26 cellular contexts compared by ENCODE assay signal in genomic region chr15:45338417-45338816, GRCh38. TPM values are rescaled to one million over a fixed set of nuclear protein-coding genes. Genes with fewer than 3 reads are reported as not detected.
DNase-seq lines count a peak whose midpoint lies in the region; ATAC-seq, FAIRE-seq and TF ChIP-seq lines count a peak whose summit lies in the region.
"Had no signal": no experiment of that assay in that cellular context is flagged by ENCODE, and none has a peak within 500 bp of the region (broad histone marks: within the 10 kb centered on the region; RNA-seq: fewer than 3 reads in every experiment).

No MANE protein-coding gene starts in this region.

- FAIRE-seq in pancreas (lab: Jason Lieb, UNC), result no peak
- FAIRE-seq: H54 had no signal

- no peaks in the 10 kb centered on the region for H3K27me3 Mint-ChIP-seq in activated CD4-positive, alpha-beta T cell treated with anti-CD3 and anti-CD28 coated beads, Interleukin-2, amount 10 ng/mL, durations not matched to agents 7 days and 5 days
- no peaks in the 10 kb centered on the region for H3K27me3 Mint-ChIP-seq in activated CD4-positive, alpha-beta T cell treated with anti-CD3 and anti-CD28 coated beads for 36 hours
- H3K27me3 Mint-ChIP-seq in effector memory CD8-positive, alpha-beta T cell, result no peaks in the 10 kb centered on the region
- H3K27me3 Mint-ChIP-seq: activated naive CD4-positive, alpha-beta T cell treated with anti-CD3 and anti-CD28 coated beads, Interleukin-2, amount 50 U/mL, for 24 hours had no signal

- peak overlapping the region in 2 of 4 donors; percentile 28 to 35 for H3K27ac ChIP-seq in pancreas
- H3K27ac ChIP-seq: 22Rv1, ascending aorta, heart left ventricle, SJCRH30, tibial artery had no signal

- WGBS in pancreas, 2 donors, result 41 to 42% methylated on average over 3 of the region's 3 CpGs

- H3K4me1 ChIP-seq in pancreas, result peaks cover 27 to 71% (median 69%) of the 10 kb centered on the region in 3 donors
- H3K4me1 ChIP-seq: ascending aorta had no signal

- POLR2A ChIA-PET in activated CD4-positive, alpha-beta T cell treated with anti-CD3 and anti-CD28 coated beads, Interleukin-2, amount 10 ng/mL, durations not matched to agents 7 days and 5 days (lab: Charles Lee), result no interaction called here
- POLR2A ChIA-PET in activated CD4-positive, alpha-beta T cell treated with anti-CD3 and anti-CD28 coated beads for 36 hours (lab: Charles Lee), result no interaction called here

- no peaks in the 10 kb centered on the region for H3K36me3 Mint-ChIP-seq in activated CD4-positive, alpha-beta T cell treated with anti-CD3 and anti-CD28 coated beads, Interleukin-2, amount 10 ng/mL, durations not matched to agents 7 days and 5 days (ENCODE audit: low read depth)
- H3K36me3 Mint-ChIP-seq in activated CD4-positive, alpha-beta T cell treated with anti-CD3 and anti-CD28 coated beads for 36 hours (ENCODE audit: low read depth), result no peaks in the 10 kb centered on the region
- H3K36me3 Mint-ChIP-seq in effector memory CD8-positive, alpha-beta T cell (ENCODE audit: insufficient read depth), result no peaks in the 10 kb centered on the region
- H3K36me3 Mint-ChIP-seq: activated naive CD4-positive, alpha-beta T cell treated with anti-CD3 and anti-CD28 coated beads, Interleukin-2, amount 50 U/mL, for 24 hours had no signal

- no peaks in the 10 kb centered on the region for H3K27me3 ChIP-seq in pancreas
- H3K27me3 ChIP-seq: ascending aorta, heart left ventricle, SJCRH30, tibial artery had no signal

- no peaks in the 10 kb centered on the region for H3K9me3 ChIP-seq in pancreas
- H3K9me3 ChIP-seq: ascending aorta, heart left ventricle, SJCRH30, tibial artery had no signal

- peaks cover 5% of the 10 kb centered on the region for H3K4me1 Mint-ChIP-seq in activated CD4-positive, alpha-beta T cell treated with anti-CD3 and anti-CD28 coated beads, Interleukin-2, amount 10 ng/mL, durations not matched to agents 7 days and 5 days
- peaks cover 6% of the 10 kb centered on the region for H3K4me1 Mint-ChIP-seq in activated CD4-positive, alpha-beta T cell treated with anti-CD3 and anti-CD28 coated beads for 36 hours
- H3K4me1 Mint-ChIP-seq in effector memory CD8-positive, alpha-beta T cell (ENCODE audit: low read depth in 2 of 2), result peaks cover 3 to 10% of the 10 kb centered on the region in 2 donors

- H3K36me3 ChIP-seq in pancreas, result no peaks in the 10 kb centered on the region
- H3K36me3 ChIP-seq: ascending aorta, heart left ventricle, SJCRH30, tibial artery had no signal

- intact Hi-C loops in activated CD4-positive, alpha-beta T cell treated with anti-CD3 and anti-CD28 coated beads for 36 hours (cut with DNase I, micrococcal nuclease), result no loop called here
- intact Hi-C loops in pancreas (cut with DNase I), result no loop called here

- TF ChIP-seq CTCF in pancreas (IDR thresholded peaks at IDR 0.05), result no peak

- no peak overlapping the region for H3K4me3 Mint-ChIP-seq in activated CD4-positive, alpha-beta T cell treated with anti-CD3 and anti-CD28 coated beads, Interleukin-2, amount 10 ng/mL, durations not matched to agents 7 days and 5 days
- no peak overlapping the region for H3K4me3 Mint-ChIP-seq in activated CD4-positive, alpha-beta T cell treated with anti-CD3 and anti-CD28 coated beads for 36 hours
- no peak overlapping the region for H3K4me3 Mint-ChIP-seq in effector memory CD8-positive, alpha-beta T cell
- H3K4me3 Mint-ChIP-seq: activated naive CD4-positive, alpha-beta T cell treated with anti-CD3 and anti-CD28 coated beads, Interleukin-2, amount 50 U/mL, for 24 hours; activated T-cell treated with anti-CD3 and anti-CD28 coated beads, Interleukin-2, amount 50 U/mL, for 4 hours had no signal

- CTCF ChIA-PET in activated CD4-positive, alpha-beta T cell treated with anti-CD3 and anti-CD28 coated beads, Interleukin-2, amount 10 ng/mL, durations not matched to agents 7 days and 5 days (lab: Charles Lee), result no interaction called here
- CTCF ChIA-PET in activated CD4-positive, alpha-beta T cell treated with anti-CD3 and anti-CD28 coated beads for 36 hours (lab: Charles Lee), result interaction anchor here (0.7 to 1.7 kb wide), 2 partner anchors 9 to 79 kb away, joined by 4 to 8 read pairs; no protein-coding TSS in a partner anchor

- no peak overlapping the region for H3K27ac Mint-ChIP-seq in activated CD4-positive, alpha-beta T cell treated with anti-CD3 and anti-CD28 coated beads, Interleukin-2, amount 10 ng/mL, durations not matched to agents 7 days and 5 days
- no peak overlapping the region for H3K27ac Mint-ChIP-seq in activated CD4-positive, alpha-beta T cell treated with anti-CD3 and anti-CD28 coated beads for 36 hours
- H3K27ac Mint-ChIP-seq in effector memory CD8-positive, alpha-beta T cell, result peak overlapping the region; percentile 1 to 51
- H3K27ac Mint-ChIP-seq: activated naive CD4-positive, alpha-beta T cell treated with anti-CD3 and anti-CD28 coated beads, Interleukin-2, amount 50 U/mL, for 24 hours had no signal

- peak; percentile 18 for DNase-seq in activated CD4-positive, alpha-beta T cell treated with anti-CD3 and anti-CD28 coated beads, Interleukin-2, amount 10 ng/mL, durations not matched to agents 7 days and 5 days
- no peak for DNase-seq in activated CD4-positive, alpha-beta T cell treated with anti-CD3 and anti-CD28 coated beads for 36 hours
- peak; percentile 9 for DNase-seq in SKM-1 (lab: John Stamatoyannopoulos, UW; ENCODE audit: unreplicated experiment)
- DNase-seq in effector memory CD8-positive, alpha-beta T cell, result peak; percentile 3 to 30 (median 3)
- no peak for DNase-seq in pancreas
- DNase-seq in DMS 273 treated with DMSO at 0.1 percent for 48 hours (lab: John Stamatoyannopoulos, UW), result no peak
- DNase-seq in COLO668 (lab: John Stamatoyannopoulos, UW; ENCODE audit: unreplicated experiment), result no peak
- DNase-seq in UCSD-AML1 (lab: John Stamatoyannopoulos, UW; ENCODE audit: unreplicated experiment), result no peak
- DNase-seq: activated CD4-positive, CD25-positive, alpha-beta regulatory T cell; activated T-cell treated with anti-CD3 and anti-CD28 coated beads, Interleukin-2, amount 50 U/mL, for 4 hours; AML-193; Calu3; caudate nucleus; heart left ventricle; NCI-H1417; NCI-H510A; NK-92 treated with Interleukin-12 subunit alpha and Interleukin-12 subunit beta, amount 100 ng/mL, for 24 hours; nucleus accumbens; SJCRH30; stimulated activated CD4-positive, alpha-beta T cell treated with anti-CD3 and anti-CD28 coated beads, Interleukin-2, amount 100 ng/mL, for 48 hours; tibial artery had no signal

- no peak overlapping the region for H3K4me3 ChIP-seq in pancreas
- H3K4me3 ChIP-seq: ascending aorta, heart left ventricle, SJCRH30, tibial artery had no signal

- H3K9me3 Mint-ChIP-seq in activated CD4-positive, alpha-beta T cell treated with anti-CD3 and anti-CD28 coated beads, Interleukin-2, amount 10 ng/mL, durations not matched to agents 7 days and 5 days, result no peaks in the 10 kb centered on the region
- no peaks in the 10 kb centered on the region for H3K9me3 Mint-ChIP-seq in activated CD4-positive, alpha-beta T cell treated with anti-CD3 and anti-CD28 coated beads for 36 hours (ENCODE audit: low read depth)
- no peaks in the 10 kb centered on the region for H3K9me3 Mint-ChIP-seq in effector memory CD8-positive, alpha-beta T cell
- H3K9me3 Mint-ChIP-seq: activated naive CD4-positive, alpha-beta T cell treated with anti-CD3 and anti-CD28 coated beads, Interleukin-2, amount 50 U/mL, for 24 hours had no signal

- no peak for ATAC-seq in activated CD4-positive, alpha-beta T cell treated with anti-CD3 and anti-CD28 coated beads for 36 hours
- ATAC-seq in effector memory CD8-positive, alpha-beta T cell (replicated peaks), result peak; percentile 89
- peak; percentile 18 to 40 (median 30) for ATAC-seq in pancreas
- ATAC-seq: activated T-cell treated with anti-CD3 and anti-CD28 coated beads, Interleukin-2, amount 50 U/mL, for 4 hours; heart left ventricle; Panc1 had no signal

RNA-seq across cellular contexts. Expression of gene GATM, which starts 39.9 kb away (rescaled TPM):
- 1 to 10 TPM; 1.6 to 2.0 TPM for total RNA-seq in activated CD4-positive, alpha-beta T cell treated with anti-CD3 and anti-CD28 coated beads, Interleukin-2, amount 10 ng/mL, durations not matched to agents 7 days and 5 days
- total RNA-seq in activated CD4-positive, alpha-beta T cell treated with anti-CD3 and anti-CD28 coated beads for 36 hours, result 1 to 10 TPM; 2.5 to 3.4 TPM
- total RNA-seq in pancreas, result 1,000 to 10,000 TPM in 4 of 6 donors, 100 to 1,000 TPM in 2; 862 to 1,576 (median 1,249) TPM
- 100 to 1,000 TPM; 343 to 367 TPM for polyA plus RNA-seq in pancreas

Comparison
In these comparisons a context has a peak if more than half of its experiments do, and no peak if none do; other contexts are left out.
1. DNase-seq: peak in activated CD4-positive, alpha-beta T cell treated with anti-CD3 and anti-CD28 coated beads, Interleukin-2, amount 10 ng/mL, durations not matched to agents 7 days and 5 days (single experiment), SKM-1 (single experiment) and effector memory CD8-positive, alpha-beta T cell (3 of 3); none in activated CD4-positive, alpha-beta T cell treated with anti-CD3 and anti-CD28 coated beads for 36 hours (single experiment), pancreas (0 of 6), DMS 273 treated with DMSO at 0.1 percent for 48 hours (single experiment), COLO668 (single experiment) and UCSD-AML1 (single experiment).
2. H3K27ac Mint-ChIP-seq: peak in effector memory CD8-positive, alpha-beta T cell (2 of 2); none in activated CD4-positive, alpha-beta T cell treated with anti-CD3 and anti-CD28 coated beads, Interleukin-2, amount 10 ng/mL, durations not matched to agents 7 days and 5 days (single experiment) and activated CD4-positive, alpha-beta T cell treated with anti-CD3 and anti-CD28 coated beads for 36 hours (single experiment).
3. RNA of gene GATM, which starts 39.9 kb away (total RNA-seq): 862 to 1,576 TPM in pancreas; 2.5 to 3.4 TPM in activated CD4-positive, alpha-beta T cell treated with anti-CD3 and anti-CD28 coated beads for 36 hours and 1.6 to 2.0 TPM in activated CD4-positive, alpha-beta T cell treated with anti-CD3 and anti-CD28 coated beads, Interleukin-2, amount 10 ng/mL, durations not matched to agents 7 days and 5 days; every median in the first group is over 100 times any median in the second.